19 cellular contexts compared by ENCODE assay signal in the genomic region with DNA sequence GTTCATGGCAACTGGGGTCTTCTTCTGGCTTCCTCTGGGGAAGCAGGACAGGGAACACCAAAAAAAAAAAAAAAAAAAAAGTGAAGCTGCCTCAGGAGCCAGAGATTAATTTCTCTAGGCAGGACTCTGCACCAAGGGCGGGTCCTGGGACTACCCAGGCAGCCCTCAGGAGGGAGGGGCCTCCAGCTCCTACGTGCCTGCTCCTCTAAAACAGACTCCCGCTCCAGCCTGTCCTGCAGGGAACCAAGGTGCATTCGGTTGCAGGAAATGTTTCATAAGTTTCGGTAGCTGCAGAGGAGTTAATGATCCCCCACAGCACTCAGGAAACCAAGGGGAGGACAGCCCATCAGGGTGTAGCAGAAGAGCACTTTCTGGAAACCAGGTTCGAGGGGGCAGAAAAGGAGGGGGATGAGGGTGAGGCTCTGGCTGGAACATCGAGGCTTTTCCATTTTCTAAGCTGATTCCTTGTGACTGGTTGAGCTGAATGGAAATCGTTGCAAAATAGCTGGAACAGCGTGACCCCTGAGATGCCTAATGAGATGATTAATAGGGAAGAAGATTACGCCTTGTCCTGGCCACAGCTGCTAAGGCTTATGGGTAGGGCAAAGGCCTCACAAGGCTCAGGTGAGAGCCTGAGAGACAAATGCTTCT.
A peak's percentile ranks its signal among the peaks of the same experiment; 100 is the strongest.
DNase-seq lines count a peak whose midpoint lies in the region; ATAC-seq and TF ChIP-seq lines count a peak whose summit lies in the region.
"Had no signal": no experiment of that assay in that cellular context is flagged by ENCODE, and none has a peak within 500 bp of the region (broad histone marks: within the 10 kb centered on the region; RNA-seq: fewer than 3 reads in every experiment).

No MANE protein-coding gene starts in this region.

- peak overlapping the region; percentile 6 for H3K9ac ChIP-seq in adipocyte (ENCODE audit: low read length)

- H3K36me3 ChIP-seq in adipocyte (ENCODE audit: control insufficient read depth, insufficient read depth, low read length, severe bottlenecking), result no peaks in the 10 kb centered on the region
- H3K36me3 ChIP-seq in mucosa of descending colon (ENCODE audit: low read depth), result no peaks in the 10 kb centered on the region
- H3K36me3 ChIP-seq: BE2C, cardiac muscle cell, SJSA1 had no signal

- H3K4me1 Mint-ChIP-seq in type B pancreatic cell (ENCODE audit: unreplicated experiment), result peaks cover 9% of the 10 kb centered on the region
- H3K4me1 Mint-ChIP-seq: immature natural killer cell had no signal

- H3K9me3 ChIP-seq in adipocyte (ENCODE audit: control insufficient read depth, low read length) (no peaks in the 10 kb centered on the region), mucosa of descending colon (no peaks in the 10 kb centered on the region)
- H3K9me3 ChIP-seq: BE2C, SJSA1 had no signal

- no peak overlapping the region for H3K27ac Mint-ChIP-seq in type B pancreatic cell
- H3K27ac Mint-ChIP-seq: immature natural killer cell; progenitor cell of endocrine pancreas; T-helper 2 cell treated with Interferon-gamma antibody and Interleukin-4, amounts not matched to agents 5 μg/mL and 100 μg/mL, for 36 hours had no signal

- no peaks in the 10 kb centered on the region for H3K9me3 Mint-ChIP-seq in type B pancreatic cell
- H3K9me3 Mint-ChIP-seq: effector memory CD8-positive, alpha-beta T cell; immature natural killer cell; T-helper 2 cell treated with Interferon-gamma antibody and Interleukin-4, amounts not matched to agents 5 μg/mL and 100 μg/mL, for 36 hours had no signal

- intact Hi-C loops in mucosa of descending colon (cut with DNase I, micrococcal nuclease), result no loop called here

- H3K4me3 ChIP-seq in adipocyte (ENCODE audit: low read length), result peak overlapping the region; percentile 63
- H3K4me3 ChIP-seq in fibroblast of mammary gland (ENCODE audit: control insufficient read depth, low read depth, low read length), result no peak overlapping the region
- no peak overlapping the region for H3K4me3 ChIP-seq in mucosa of descending colon
- H3K4me3 ChIP-seq: cardiac muscle cell, SJSA1 had no signal

- peaks cover 7% of the 10 kb centered on the region for H3K27me3 Mint-ChIP-seq in type B pancreatic cell

- TF ChIP-seq CTCF in fibroblast of mammary gland (conservative IDR thresholded peaks at IDR 0.05; ENCODE audit: control insufficient read depth, insufficient read depth, low read depth, low read length) (no peak), mucosa of descending colon (IDR thresholded peaks at IDR 0.05) (no peak), type B pancreatic cell (conservative IDR thresholded peaks at IDR 0.05) (no peak)

- H3K36me3 Mint-ChIP-seq in type B pancreatic cell, result no peaks in the 10 kb centered on the region
- H3K36me3 Mint-ChIP-seq: immature natural killer cell had no signal

- H3K4me3 Mint-ChIP-seq in type B pancreatic cell, result peak overlapping the region; percentile 14
- H3K4me3 Mint-ChIP-seq: effector memory CD8-positive, alpha-beta T cell; immature natural killer cell; T-helper 2 cell treated with Interferon-gamma antibody and Interleukin-4, amounts not matched to agents 5 μg/mL and 100 μg/mL, for 36 hours had no signal

- peaks cover 19% of the 10 kb centered on the region for H3K27me3 ChIP-seq in adipocyte (replicated peaks; ENCODE audit: control insufficient read depth, insufficient read depth, low read length)
- H3K27me3 ChIP-seq: BE2C, cardiac muscle cell, SJSA1 had no signal

- ATAC-seq in mucosa of descending colon, result peak; percentile 88
- no peak for ATAC-seq in HG02623 (IDR thresholded peaks at IDR 0.05; ENCODE audit: unreplicated experiment)
- ATAC-seq: effector memory CD8-positive, alpha-beta T cell had no signal

- peaks cover 20% of the 10 kb centered on the region for H3K4me1 ChIP-seq in adipocyte (ENCODE audit: control insufficient read depth, insufficient read depth, low read length)
- peaks cover 5% of the 10 kb centered on the region for H3K4me1 ChIP-seq in mucosa of descending colon (ENCODE audit: low read depth)

- DNase-seq in adipocyte (ENCODE audit: low read depth) (no peak), fibroblast of mammary gland (ENCODE audit: low read depth) (peak; percentile 55), mucosa of descending colon (peak; percentile 61 to 68 (median 68)), type B pancreatic cell (ENCODE audit: extremely low spot score, unreplicated experiment) (no peak), NCI-H128 (lab: John Stamatoyannopoulos, UW; ENCODE audit: unreplicated experiment) (no peak), HuH-7.5 (ENCODE audit: low spot score) (no peak)
- DNase-seq: activated CD4-positive, CD25-positive, alpha-beta regulatory T cell treated with anti-CD3 and anti-CD28 coated beads, Interleukin-2, amount 50 U/mL, for 72 hours; activated CD8-positive, alpha-beta memory T cell treated with anti-CD3 and anti-CD28 coated beads, Interleukin-2, amount 50 U/mL, for 4 hours; activated naive CD4-positive, alpha-beta T cell treated with Interleukin-2 at 50 U/mL for 16 hours; BE2C; effector memory CD8-positive, alpha-beta T cell; immature natural killer cell; Kasumi-1; NCI-H146 had no signal

Comparison
In these comparisons a context has a peak if more than half of its experiments do, and no peak if none do; other contexts are left out.
1. DNase-seq: peak in fibroblast of mammary gland (single experiment) and mucosa of descending colon (3 of 3); none in adipocyte (single experiment), type B pancreatic cell (single experiment), NCI-H128 (single experiment) and HuH-7.5 (single experiment).